Comparison of ENCODE assay signal across 7 cellular contexts in genomic region chr1:36155560-36156328, GRCh38. TPM values are rescaled to one million over a fixed set of nuclear protein-coding genes. Genes with fewer than 3 reads are reported as not detected.
DNase-seq lines count a peak whose midpoint lies in the region; ATAC-seq, FAIRE-seq and TF ChIP-seq lines count a peak whose summit lies in the region.

Gene MAP7D1 (plus strand): TSS chr1:36156160. CDS start chr1:36156418, 258 bp downstream.

- H3K27me3 ChIP-seq in bronchial epithelial cell (ENCODE audit: control insufficient read depth, insufficient read depth, low read length), result no peaks in the 10 kb centered on the region

- DNase-seq in NCI-H2171 treated with DMSO at 0.1 percent for 48 hours (lab: John Stamatoyannopoulos, UW) (peak; percentile 69), activated B cell treated with CpG ODN at 0.5 μM for 24 hours (peak; percentile 88), bronchial epithelial cell (ENCODE audit: low read depth) (peak; percentile 47), iris pigment epithelial cell (ENCODE audit: low read depth) (peak; percentile 86)
- DNase-seq in stimulated activated CD4-positive, alpha-beta T cell treated with anti-CD3 and anti-CD28 coated beads, Interleukin-12 subunit alpha, Interleukin-12 subunit beta, amount 100 ng/mL, for 4 hours, result peak; percentile 82

- peak within 1 kb of the TSS; percentile 89 for H3K4me3 Mint-ChIP-seq in activated B cell treated with CpG ODN at 0.5 μM for 24 hours

- intact Hi-C loops in activated B cell treated with CpG ODN at 0.5 μM for 24 hours (cut with micrococcal nuclease), result loop anchor here (2.0 kb wide), 1 partner anchor 295 kb away; the partner anchor contains the start of gene OSCP1

- POLR2A ChIA-PET in activated B cell treated with CpG ODN at 0.5 μM for 24 hours (lab: Charles Lee), result interaction anchor here (0.6 to 3.6 kb wide), 5 partner anchors 32 to 245 kb away, joined by 3 to 37 read pairs (median 12); partner anchors contain the start of gene THRAP3

- CTCF ChIA-PET in activated B cell treated with CpG ODN at 0.5 μM for 24 hours (lab: Charles Lee), result interaction anchor here (1.0 to 3.5 kb wide), 4 partner anchors 13 to 132 kb away, joined by 3 to 15 read pairs (median 4); no protein-coding TSS in a partner anchor

- peak; percentile 63 for ATAC-seq in GM18498 (IDR thresholded peaks at IDR 0.05; ENCODE audit: unreplicated experiment)
- peak; percentile 42 for ATAC-seq in HG02870 (IDR thresholded peaks at IDR 0.05; ENCODE audit: unreplicated experiment)
- ATAC-seq in activated B cell treated with CpG ODN at 0.5 μM for 24 hours (ENCODE audit: low read depth), result peak; percentile 76

- peak within 1 kb of the TSS; percentile 82 for H3K4me3 ChIP-seq in bronchial epithelial cell (ENCODE audit: low read depth, low read length)

- H3K36me3 Mint-ChIP-seq in activated B cell treated with CpG ODN at 0.5 μM for 24 hours (ENCODE audit: low read depth), result peaks cover 3% of the 10 kb centered on the region

- H3K27ac Mint-ChIP-seq in activated B cell treated with CpG ODN at 0.5 μM for 24 hours, result peak within 1 kb of the TSS; percentile 90

- H3K36me3 ChIP-seq in bronchial epithelial cell (ENCODE audit: control insufficient read depth, insufficient read depth, low read length), result peaks cover 3% of the 10 kb centered on the region

- H3K9me3 Mint-ChIP-seq in activated B cell treated with CpG ODN at 0.5 μM for 24 hours, result no peaks in the 10 kb centered on the region

- H3K4me1 Mint-ChIP-seq in activated B cell treated with CpG ODN at 0.5 μM for 24 hours, result peaks cover 65% of the 10 kb centered on the region

- no peak for TF ChIP-seq CTCF in activated B cell treated with CpG ODN at 0.5 μM for 24 hours (IDR thresholded peaks at IDR 0.05)
- TF ChIP-seq CTCF in bronchial epithelial cell (IDR thresholded peaks at IDR 0.05; ENCODE audit: insufficient read depth, low read length, severe bottlenecking), result no peak

- FAIRE-seq in bronchial epithelial cell (lab: Jason Lieb, UNC), result no peak

- H3K27me3 Mint-ChIP-seq in activated B cell treated with CpG ODN at 0.5 μM for 24 hours, result no peaks in the 10 kb centered on the region

RNA-seq across cellular contexts. Expression of gene MAP7D1, which starts in this region (rescaled TPM):
- total RNA-seq in activated B cell treated with CpG ODN at 0.5 μM for 24 hours, result 56.5 and 59.9 TPM in 2 replicates
- total RNA-seq in bronchial epithelial cell, result 54.5 and 75.1 TPM in 2 replicates

Comparison
In these comparisons a context has a peak if more than half of its experiments do, and no peak if none do; other contexts are left out.
1. Peak in every context shown above with its lines: DNase-seq, ATAC-seq and H3K4me3 ChIP-seq.